In genomic region chr13:42453091-42453645, GRCh38 we compare ENCODE assay signal across 28 cellular contexts.
"Had no signal": no experiment of that assay in that cellular context is flagged by ENCODE, and none has a peak within 500 bp of the region (broad histone marks: within the 10 kb centered on the region; RNA-seq: fewer than 3 reads in every experiment).

No MANE protein-coding gene starts in this region.

- FAIRE-seq: endometrium, endothelial cell of umbilical vein had no signal

- H3K4me3 ChIP-seq: ascending aorta, breast epithelium, cardiac muscle cell, colonic mucosa, esophagus squamous epithelium, gastroesophageal sphincter, heart right ventricle had no signal

- H3K27ac ChIP-seq: ascending aorta, breast epithelium, cardiac muscle cell, colonic mucosa, epithelial cell of prostate, esophagus squamous epithelium, gastroesophageal sphincter, heart right ventricle had no signal

- DNase-seq: activated CD4-positive, alpha-beta memory T cell treated with anti-CD3 and anti-CD28 coated beads for 36 hours; activated CD4-positive, alpha-beta T cell treated with anti-CD3 and anti-CD28 coated beads for 36 hours; activated CD4-positive, alpha-beta T cell treated with anti-CD3 and anti-CD28 coated beads, Interleukin-2, amount 10 ng/mL, durations not matched to agents 24 days and 14 days; activated CD4-positive, CD25-positive, alpha-beta regulatory T cell; activated CD4-positive, CD25-positive, alpha-beta regulatory T cell treated with anti-CD3 and anti-CD28 coated beads, Interleukin-2, amount 50 U/mL, for 72 hours; activated CD8-positive, alpha-beta memory T cell treated with anti-CD3 and anti-CD28 coated beads, Interleukin-2, amount 10 ng/mL, durations not matched to agents 7 days and 5 days; activated CD8-positive, alpha-beta memory T cell treated with anti-CD3 and anti-CD28 coated beads, Interleukin-2, amount 50 U/mL, for 4 hours; activated CD8-positive, alpha-beta T cell treated with anti-CD3 and anti-CD28 coated beads, Interleukin-2, amount 10 ng/mL, durations not matched to agents 7 days and 5 days; activated effector memory CD4-positive, alpha-beta T cell treated with Interleukin-2 at 50 U/mL for 16 hours; activated gamma-delta T cell treated with Interleukin-2 at 50 U/mL for 16 hours; activated naive CD4-positive, alpha-beta T cell treated with anti-CD3 and anti-CD28 coated beads, Interleukin-2, amount 50 U/mL, for 16 hours; activated naive CD4-positive, alpha-beta T cell treated with Interleukin-2 at 50 U/mL for 16 hours; activated T-cell treated with anti-CD3 and anti-CD28 coated beads, Interleukin-2, amount 50 U/mL, for 1 hour; central memory CD4-positive, alpha-beta T cell; cerebellar nuclear complex; colonic mucosa; effector CD8-positive, alpha-beta T cell; esophagus squamous epithelium; foreskin melanocyte; heart right ventricle; T-helper 2 cell had no signal

- H3K9me3 ChIP-seq: ascending aorta, breast epithelium, colonic mucosa, esophagus squamous epithelium, gastroesophageal sphincter, heart right ventricle had no signal

- H3K36me3 ChIP-seq: ascending aorta, breast epithelium, cardiac muscle cell, colonic mucosa, esophagus squamous epithelium, gastroesophageal sphincter, heart right ventricle had no signal

- H3K4me1 ChIP-seq: ascending aorta, breast epithelium, colonic mucosa, esophagus squamous epithelium, gastroesophageal sphincter, heart right ventricle had no signal

- H3K27me3 ChIP-seq: ascending aorta, breast epithelium, cardiac muscle cell, colonic mucosa, gastroesophageal sphincter, heart right ventricle had no signal
